In the genomic region with DNA sequence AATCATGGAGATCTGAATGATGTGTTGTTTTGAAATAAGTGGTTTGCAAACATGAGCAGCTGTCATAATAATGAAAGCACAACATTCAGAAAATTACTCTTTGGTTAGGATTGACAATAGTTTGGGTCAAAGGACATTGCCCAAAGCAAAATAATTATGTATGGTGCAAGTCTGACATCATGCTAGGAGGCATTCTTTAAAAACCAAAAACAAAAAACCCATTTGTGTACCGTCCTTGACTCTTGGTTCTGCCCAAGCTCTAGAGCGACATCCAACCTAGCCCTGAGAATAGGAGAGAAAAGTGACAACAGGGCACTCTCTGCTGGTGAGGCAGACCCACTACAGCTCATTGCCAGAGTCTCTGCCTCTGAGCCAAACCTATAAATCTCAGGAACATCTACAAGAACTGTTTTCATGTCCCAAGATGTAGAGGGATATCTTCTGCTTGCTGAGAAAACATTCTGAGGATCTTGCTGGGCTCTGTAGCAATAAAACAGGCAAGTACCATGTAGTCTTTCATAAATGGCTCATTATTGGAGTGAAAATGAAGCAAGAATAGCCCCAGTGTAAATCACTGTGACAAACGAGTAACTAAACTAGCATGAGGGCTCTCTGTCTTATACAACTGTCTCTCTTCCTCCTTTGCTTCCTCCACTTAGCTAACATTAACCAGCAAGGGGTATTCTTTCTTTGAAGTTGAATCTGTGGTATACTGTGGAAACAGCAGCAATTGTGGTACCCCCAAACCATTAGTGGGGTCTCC, we compare ENCODE assay signal across 1 cellular context.
TF ChIP-seq lines count a peak whose summit lies in the region.

No MANE protein-coding gene starts in this region.

TF ChIP-seq in HepG2, 621 proteins besides CTCF, POLR2A, EP300 and RAD21 (continued from another document):
- TF ChIP-seq, protein P1, sequence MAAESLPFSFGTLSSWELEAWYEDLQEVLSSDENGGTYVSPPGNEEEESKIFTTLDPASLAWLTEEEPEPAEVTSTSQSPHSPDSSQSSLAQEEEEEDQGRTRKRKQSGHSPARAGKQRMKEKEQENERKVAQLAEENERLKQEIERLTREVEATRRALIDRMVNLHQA (CRISPR knock-in tag; IDR thresholded peaks at IDR 0.05), result no peak
- no peak for TF ChIP-seq FOXJ3 (CRISPR knock-in tag; IDR thresholded peaks at IDR 0.05; ENCODE audit: borderline replicate concordance)
- TF ChIP-seq, protein P2, sequence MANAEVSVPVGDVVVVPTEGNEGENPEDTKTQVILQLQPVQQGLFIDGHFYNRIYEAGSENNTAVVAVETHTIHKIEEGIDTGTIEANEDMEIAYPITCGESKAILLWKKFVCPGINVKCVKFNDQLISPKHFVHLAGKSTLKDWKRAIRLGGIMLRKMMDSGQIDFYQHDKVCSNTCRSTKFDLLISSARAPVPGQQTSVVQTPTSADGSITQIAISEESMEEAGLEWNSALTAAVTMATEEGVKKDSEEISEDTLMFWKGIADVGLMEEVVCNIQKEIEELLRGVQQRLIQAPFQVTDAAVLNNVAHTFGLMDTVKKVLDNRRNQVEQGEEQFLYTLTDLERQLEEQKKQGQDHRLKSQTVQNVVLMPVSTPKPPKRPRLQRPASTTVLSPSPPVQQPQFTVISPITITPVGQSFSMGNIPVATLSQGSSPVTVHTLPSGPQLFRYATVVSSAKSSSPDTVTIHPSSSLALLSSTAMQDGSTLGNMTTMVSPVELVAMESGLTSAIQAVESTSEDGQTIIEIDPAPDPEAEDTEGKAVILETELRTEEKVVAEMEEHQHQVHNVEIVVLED (CRISPR knock-in tag; IDR thresholded peaks at IDR 0.05; ENCODE audit: borderline replicate concordance), result no peak
- TF ChIP-seq SRF (IDR thresholded peaks at IDR 0.05; ENCODE audit: low read depth, low read length), result no peak
- TF ChIP-seq, protein P3, sequence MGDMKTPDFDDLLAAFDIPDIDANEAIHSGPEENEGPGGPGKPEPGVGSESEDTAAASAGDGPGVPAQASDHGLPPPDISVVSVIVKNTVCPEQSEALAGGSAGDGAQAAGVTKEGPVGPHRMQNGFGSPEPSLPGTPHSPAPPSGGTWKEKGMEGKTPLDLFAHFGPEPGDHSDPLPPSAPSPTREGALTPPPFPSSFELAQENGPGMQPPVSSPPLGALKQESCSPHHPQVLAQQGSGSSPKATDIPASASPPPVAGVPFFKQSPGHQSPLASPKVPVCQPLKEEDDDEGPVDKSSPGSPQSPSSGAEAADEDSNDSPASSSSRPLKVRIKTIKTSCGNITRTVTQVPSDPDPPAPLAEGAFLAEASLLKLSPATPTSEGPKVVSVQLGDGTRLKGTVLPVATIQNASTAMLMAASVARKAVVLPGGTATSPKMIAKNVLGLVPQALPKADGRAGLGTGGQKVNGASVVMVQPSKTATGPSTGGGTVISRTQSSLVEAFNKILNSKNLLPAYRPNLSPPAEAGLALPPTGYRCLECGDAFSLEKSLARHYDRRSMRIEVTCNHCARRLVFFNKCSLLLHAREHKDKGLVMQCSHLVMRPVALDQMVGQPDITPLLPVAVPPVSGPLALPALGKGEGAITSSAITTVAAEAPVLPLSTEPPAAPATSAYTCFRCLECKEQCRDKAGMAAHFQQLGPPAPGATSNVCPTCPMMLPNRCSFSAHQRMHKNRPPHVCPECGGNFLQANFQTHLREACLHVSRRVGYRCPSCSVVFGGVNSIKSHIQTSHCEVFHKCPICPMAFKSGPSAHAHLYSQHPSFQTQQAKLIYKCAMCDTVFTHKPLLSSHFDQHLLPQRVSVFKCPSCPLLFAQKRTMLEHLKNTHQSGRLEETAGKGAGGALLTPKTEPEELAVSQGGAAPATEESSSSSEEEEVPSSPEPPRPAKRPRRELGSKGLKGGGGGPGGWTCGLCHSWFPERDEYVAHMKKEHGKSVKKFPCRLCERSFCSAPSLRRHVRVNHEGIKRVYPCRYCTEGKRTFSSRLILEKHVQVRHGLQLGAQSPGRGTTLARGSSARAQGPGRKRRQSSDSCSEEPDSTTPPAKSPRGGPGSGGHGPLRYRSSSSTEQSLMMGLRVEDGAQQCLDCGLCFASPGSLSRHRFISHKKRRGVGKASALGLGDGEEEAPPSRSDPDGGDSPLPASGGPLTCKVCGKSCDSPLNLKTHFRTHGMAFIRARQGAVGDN (CRISPR knock-in tag; IDR thresholded peaks at IDR 0.05), result no peak
- no peak for TF ChIP-seq ZNF24 (IDR thresholded peaks at IDR 0.05)
- TF ChIP-seq, protein P4, sequence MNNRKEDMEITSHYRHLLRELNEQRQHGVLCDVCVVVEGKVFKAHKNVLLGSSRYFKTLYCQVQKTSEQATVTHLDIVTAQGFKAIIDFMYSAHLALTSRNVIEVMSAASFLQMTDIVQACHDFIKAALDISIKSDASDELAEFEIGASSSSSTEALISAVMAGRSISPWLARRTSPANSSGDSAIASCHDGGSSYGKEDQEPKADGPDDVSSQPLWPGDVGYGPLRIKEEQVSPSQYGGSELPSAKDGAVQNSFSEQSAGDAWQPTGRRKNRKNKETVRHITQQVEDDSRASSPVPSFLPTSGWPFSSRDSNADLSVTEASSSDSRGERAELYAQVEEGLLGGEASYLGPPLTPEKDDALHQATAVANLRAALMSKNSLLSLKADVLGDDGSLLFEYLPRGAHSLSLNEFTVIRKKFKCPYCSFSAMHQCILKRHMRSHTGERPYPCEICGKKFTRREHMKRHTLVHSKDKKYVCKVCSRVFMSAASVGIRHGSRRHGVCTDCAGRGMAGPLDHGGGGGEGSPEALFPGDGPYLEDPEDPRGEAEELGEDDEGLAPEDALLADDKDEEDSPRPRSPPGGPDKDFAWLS (CRISPR knock-in tag; IDR thresholded peaks at IDR 0.05; ENCODE audit: borderline replicate concordance), result no peak
- TF ChIP-seq, protein P5, sequence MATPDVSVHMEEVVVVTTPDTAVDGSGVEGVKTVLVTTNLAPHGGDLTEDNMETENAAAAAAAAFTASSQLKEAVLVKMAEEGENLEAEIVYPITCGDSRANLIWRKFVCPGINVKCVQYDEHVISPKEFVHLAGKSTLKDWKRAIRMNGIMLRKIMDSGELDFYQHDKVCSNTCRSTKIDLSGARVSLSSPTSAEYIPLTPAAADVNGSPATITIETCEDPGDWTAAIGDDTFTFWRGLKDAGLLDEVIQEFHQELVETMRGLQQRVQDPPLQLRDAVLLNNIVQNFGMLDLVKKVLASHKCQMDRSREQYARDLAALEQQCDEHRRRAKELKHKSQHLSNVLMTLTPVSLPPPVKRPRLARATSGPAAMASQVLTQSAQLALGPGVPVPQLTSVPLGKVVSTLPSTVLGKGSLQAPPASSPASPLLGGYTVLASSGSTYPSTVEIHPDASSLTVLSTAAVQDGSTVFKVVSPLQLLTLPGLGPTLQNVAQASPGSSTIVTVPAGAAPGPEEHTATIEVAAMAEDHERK (CRISPR knock-in tag; IDR thresholded peaks at IDR 0.05; ENCODE audit: low read depth), result no peak
- TF ChIP-seq, protein P6, sequence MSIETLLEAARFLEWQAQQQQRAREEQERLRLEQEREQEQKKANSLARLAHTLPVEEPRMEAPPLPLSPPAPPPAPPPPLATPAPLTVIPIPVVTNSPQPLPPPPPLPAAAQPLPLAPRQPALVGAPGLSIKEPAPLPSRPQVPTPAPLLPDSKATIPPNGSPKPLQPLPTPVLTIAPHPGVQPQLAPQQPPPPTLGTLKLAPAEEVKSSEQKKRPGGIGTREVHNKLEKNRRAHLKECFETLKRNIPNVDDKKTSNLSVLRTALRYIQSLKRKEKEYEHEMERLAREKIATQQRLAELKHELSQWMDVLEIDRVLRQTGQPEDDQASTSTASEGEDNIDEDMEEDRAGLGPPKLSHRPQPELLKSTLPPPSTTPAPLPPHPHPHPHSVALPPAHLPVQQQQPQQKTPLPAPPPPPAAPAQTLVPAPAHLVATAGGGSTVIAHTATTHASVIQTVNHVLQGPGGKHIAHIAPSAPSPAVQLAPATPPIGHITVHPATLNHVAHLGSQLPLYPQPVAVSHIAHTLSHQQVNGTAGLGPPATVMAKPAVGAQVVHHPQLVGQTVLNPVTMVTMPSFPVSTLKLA (IDR thresholded peaks at IDR 0.05), result no peak
- TF ChIP-seq BORCS8-MEF2B (CRISPR knock-in tag; IDR thresholded peaks at IDR 0.05), result no peak
- TF ChIP-seq ATF7-NPFF (CRISPR knock-in tag; IDR thresholded peaks at IDR 0.05; ENCODE audit: low read depth), result no peak
- no peak for TF ChIP-seq PHF20 (CRISPR knock-in tag; IDR thresholded peaks at IDR 0.05)
- TF ChIP-seq ESRRA (CRISPR knock-in tag; IDR thresholded peaks at IDR 0.05; ENCODE audit: low read depth), result no peak
- no peak for TF ChIP-seq RFXANK (CRISPR knock-in tag; IDR thresholded peaks at IDR 0.05)
- TF ChIP-seq, protein P7, sequence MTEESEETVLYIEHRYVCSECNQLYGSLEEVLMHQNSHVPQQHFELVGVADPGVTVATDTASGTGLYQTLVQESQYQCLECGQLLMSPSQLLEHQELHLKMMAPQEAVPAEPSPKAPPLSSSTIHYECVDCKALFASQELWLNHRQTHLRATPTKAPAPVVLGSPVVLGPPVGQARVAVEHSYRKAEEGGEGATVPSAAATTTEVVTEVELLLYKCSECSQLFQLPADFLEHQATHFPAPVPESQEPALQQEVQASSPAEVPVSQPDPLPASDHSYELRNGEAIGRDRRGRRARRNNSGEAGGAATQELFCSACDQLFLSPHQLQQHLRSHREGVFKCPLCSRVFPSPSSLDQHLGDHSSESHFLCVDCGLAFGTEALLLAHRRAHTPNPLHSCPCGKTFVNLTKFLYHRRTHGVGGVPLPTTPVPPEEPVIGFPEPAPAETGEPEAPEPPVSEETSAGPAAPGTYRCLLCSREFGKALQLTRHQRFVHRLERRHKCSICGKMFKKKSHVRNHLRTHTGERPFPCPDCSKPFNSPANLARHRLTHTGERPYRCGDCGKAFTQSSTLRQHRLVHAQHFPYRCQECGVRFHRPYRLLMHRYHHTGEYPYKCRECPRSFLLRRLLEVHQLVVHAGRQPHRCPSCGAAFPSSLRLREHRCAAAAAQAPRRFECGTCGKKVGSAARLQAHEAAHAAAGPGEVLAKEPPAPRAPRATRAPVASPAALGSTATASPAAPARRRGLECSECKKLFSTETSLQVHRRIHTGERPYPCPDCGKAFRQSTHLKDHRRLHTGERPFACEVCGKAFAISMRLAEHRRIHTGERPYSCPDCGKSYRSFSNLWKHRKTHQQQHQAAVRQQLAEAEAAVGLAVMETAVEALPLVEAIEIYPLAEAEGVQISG (CRISPR knock-in tag; IDR thresholded peaks at IDR 0.05), result peak; percentile 60; the same call in 1 of the 2 replicates
- TF ChIP-seq STAG1 (CRISPR knock-in tag; IDR thresholded peaks at IDR 0.05), result peak; percentile 90
- TF ChIP-seq ZFP36 (IDR thresholded peaks at IDR 0.05; ENCODE audit: borderline replicate concordance, low read depth, low read length, partially characterized antibody), result no peak
- no peak for TF ChIP-seq MTF1 (CRISPR knock-in tag; IDR thresholded peaks at IDR 0.05)
- no peak for TF ChIP-seq ZNF720 (CRISPR knock-in tag; IDR thresholded peaks at IDR 0.05)
- TF ChIP-seq DPF2 (CRISPR knock-in tag; IDR thresholded peaks at IDR 0.05; ENCODE audit: borderline replicate concordance, low read depth), result no peak
- TF ChIP-seq ZNF761 (CRISPR knock-in tag; conservative IDR thresholded peaks at IDR 0.05), result no peak
TF ChIP-seq in HepG2: peak in this region for 4.
